17 cellular contexts compared by ENCODE assay signal in genomic region chr10:72016608-72017310, GRCh38. TPM values are rescaled to one million over a fixed set of nuclear protein-coding genes. Genes with fewer than 3 reads are reported as not detected.
DNase-seq lines count a peak whose midpoint lies in the region; ATAC-seq and TF ChIP-seq lines count a peak whose summit lies in the region.
"Had no signal": no experiment of that assay in that cellular context is flagged by ENCODE, and none has a peak within 500 bp of the region (broad histone marks: within the 10 kb centered on the region; RNA-seq: fewer than 3 reads in every experiment).

No MANE protein-coding gene starts in this region.

- ATAC-seq in left cardiac atrium (peak; percentile 61 to 65), HG03108 (IDR thresholded peaks at IDR 0.05; ENCODE audit: unreplicated experiment) (no peak)
- ATAC-seq: activated T-helper 17 cell treated with anti-CD3 and anti-CD28 coated beads, Interleukin-2, amount 50 U/mL, for 72 hours; natural killer cell treated with Interleukin-12 subunit alpha and Interleukin-12 subunit beta and Interleukin-15 and Interleukin-18, amount 100 ng/mL, for 72 hours had no signal

- no peak overlapping the region for H3K4me3 ChIP-seq in sigmoid colon
- no peak overlapping the region for H3K4me3 ChIP-seq in OCI-LY7 (ENCODE audit: low read depth, low read length, poor library complexity, severe bottlenecking)

- no peak overlapping the region for H2AFZ ChIP-seq in OCI-LY7 (ENCODE audit: low read length)

- no peak overlapping the region for H3K4me2 ChIP-seq in OCI-LY7 (ENCODE audit: low read length)
- H3K4me2 ChIP-seq: SK-N-SH had no signal

- no TSS peak for BruUV-seq in OCI-LY7 (replicated peaks; lab: Mats Ljungman, UMichigan)

- no peaks in the 10 kb centered on the region for H4K20me1 ChIP-seq in OCI-LY7 (ENCODE audit: insufficient read depth, low read length)

- DNase-seq in DMS 273 (lab: John Stamatoyannopoulos, UW; ENCODE audit: unreplicated experiment) (peak; percentile 77), RWPE1 (ENCODE audit: low spot score) (no peak), left cardiac atrium (peak; percentile 44), sigmoid colon (no peak), OCI-LY7 (ENCODE audit: low spot score) (no peak), COLO668 (lab: John Stamatoyannopoulos, UW; ENCODE audit: unreplicated experiment) (no peak)
- no peak for DNase-seq in activated T-cell treated with anti-CD3 and anti-CD28 coated beads, Interleukin-2, amount 50 U/mL, for 48 hours
- DNase-seq: activated CD4-positive, alpha-beta memory T cell treated with anti-CD3 and anti-CD28 coated beads for 36 hours; DMS53; glutamatergic neuron; H9; NCI-H2081; NK-92 treated with Interleukin-12 subunit alpha and Interleukin-12 subunit beta, amount 100 ng/mL, for 24 hours; SK-N-SH had no signal

- no peak for TF ChIP-seq POLR2A in sigmoid colon (IDR thresholded peaks at IDR 0.05)

- no peaks in the 10 kb centered on the region for H3K27me3 ChIP-seq in sigmoid colon

- H3K27ac ChIP-seq in RWPE1 (peak overlapping the region; percentile 100), sigmoid colon (peak overlapping the region in 3 of 4 donors; percentile 26 to 51 (median 35)), OCI-LY7 (ENCODE audit: low read depth, low read length, poor library complexity, severe bottlenecking) (no peak overlapping the region)

- H3K9me3 ChIP-seq in sigmoid colon (no peaks in the 10 kb centered on the region), OCI-LY7 (ENCODE audit: low read length) (no peaks in the 10 kb centered on the region)
- H3K9me3 ChIP-seq: SK-N-SH had no signal

- TF ChIP-seq CTCF in RWPE1 (conservative IDR thresholded peaks at IDR 0.05; ENCODE audit: low read depth) (no peak), sigmoid colon (IDR thresholded peaks at IDR 0.05) (no peak), OCI-LY7 (conservative IDR thresholded peaks at IDR 0.05; ENCODE audit: low read length) (no peak)

- WGBS in sigmoid colon, 2 donors, result 83 to 86% methylated on average over 14 of the region's 14 CpGs

- H3K36me3 ChIP-seq in sigmoid colon (no peaks in the 10 kb centered on the region), OCI-LY7 (ENCODE audit: insufficient read depth, low read length) (no peaks in the 10 kb centered on the region)

- H3K4me1 ChIP-seq in sigmoid colon, result peaks cover 0 to 58% (median 48%) of the 10 kb centered on the region in 4 donors
- H3K4me1 ChIP-seq in OCI-LY7 (ENCODE audit: insufficient read depth, low read length, poor library complexity, severe bottlenecking), result no peaks in the 10 kb centered on the region

- intact Hi-C loops in left cardiac atrium (cut with DNase I) (no loop called here), sigmoid colon (cut with DNase I) (no loop called here), OCI-LY7 (cut with micrococcal nuclease; ENCODE audit: unreplicated experiment) (no loop called here)

- H3K9me2 ChIP-seq in OCI-LY7 (ENCODE audit: insufficient read depth, low read length), result no peaks in the 10 kb centered on the region
- H3K9me2 ChIP-seq: SK-N-SH had no signal

- POLR2A ChIA-PET in RWPE1 (lab: Yijun Ruan, JAX; ENCODE audit: low non-redundant PET), result no interaction called here
- POLR2A ChIA-PET in OCI-LY7 (lab: Charles Lee), result no interaction called here

- TF ChIP-seq EP300 in sigmoid colon (IDR thresholded peaks at IDR 0.05), result no peak

- H3K79me2 ChIP-seq in OCI-LY7 (ENCODE audit: insufficient read depth, low read depth, low read length), result no peaks in the 10 kb centered on the region

- CTCF ChIA-PET in RWPE1 (lab: Yijun Ruan, JAX), result interaction anchor here (0.5 to 0.8 kb wide), 3 partner anchors 13 to 124 kb away, joined by 3 to 6 read pairs (median 5); no protein-coding TSS in a partner anchor
- CTCF ChIA-PET in OCI-LY7 (lab: Charles Lee; ENCODE audit: unreplicated experiment), result no interaction called here

RNA-seq across cellular contexts. Expression of gene CHST3, which starts 52.6 kb away (rescaled TPM):
- 10 to 100 TPM; 17.7 to 40.0 TPM for total RNA-seq in left cardiac atrium
- total RNA-seq in sigmoid colon, result 10 to 100 TPM; 12.8 to 25.5 (median 16.5) TPM
- 1 to 10 TPM in 1 of 3 donors, under 1 TPM in 2; 0.23 to 3.6 (median 0.60) TPM for polyA plus RNA-seq in sigmoid colon
- not detected in 2 replicates for total RNA-seq in OCI-LY7 (2014; rRNA removed; shearing (Covaris generic))
- not detected in 2 replicates for total RNA-seq in OCI-LY7 (2022)
- total RNA-seq: natural killer cell treated with Interleukin-12 subunit alpha and Interleukin-12 subunit beta and Interleukin-15 and Interleukin-18, amount 100 ng/mL, for 72 hours had no signal

Comparison
In these comparisons a context has a peak if more than half of its experiments do, and no peak if none do; other contexts are left out.
1. DNase-seq: peak in DMS 273 (single experiment) and left cardiac atrium (single experiment); none in RWPE1 (single experiment), sigmoid colon (single experiment), OCI-LY7 (single experiment), COLO668 (single experiment) and activated T-cell treated with anti-CD3 and anti-CD28 coated beads, Interleukin-2, amount 50 U/mL, for 48 hours (0 of 2).
2. RNA of gene CHST3, which starts 52.6 kb away (total RNA-seq): 17.7 to 40.0 TPM in left cardiac atrium and 12.8 to 25.5 TPM in sigmoid colon; not detected in OCI-LY7; every median in the first group is over 10 times any median in the second.